ENCODE assay signal across 23 cellular contexts in genomic region chr15:68990755-68991500, GRCh38. TPM values are rescaled to one million over a fixed set of nuclear protein-coding genes. Genes with fewer than 3 reads are reported as not detected.
DNase-seq lines count a peak whose midpoint lies in the region; ATAC-seq and TF ChIP-seq lines count a peak whose summit lies in the region.
"Had no signal": no experiment of that assay in that cellular context is flagged by ENCODE, and none has a peak within 500 bp of the region (broad histone marks: within the 10 kb centered on the region; RNA-seq: fewer than 3 reads in every experiment).

No MANE protein-coding gene starts in this region.

- no peak overlapping the region for H2BK120ac ChIP-seq in trophoblast cell (ENCODE audit: insufficient read depth, low read length, poor library complexity)

- H2BK5ac ChIP-seq in trophoblast cell (ENCODE audit: low read depth, low read length, poor library complexity), result no peak overlapping the region

- H3K27ac Mint-ChIP-seq in WTC11, result no peak overlapping the region
- H3K27ac Mint-ChIP-seq: activated T-cell treated with anti-CD3 and anti-CD28 coated beads, Interleukin-2, amount 50 U/mL, for 24 hours had no signal

- DNase-seq in Ammon's horn (ENCODE audit: low spot score), result peak; percentile 48
- peak; percentile 77 for DNase-seq in NCI-H1694 treated with DMSO at 0.1 percent for 48 hours (lab: John Stamatoyannopoulos, UW)
- DNase-seq in WTC11 (ENCODE audit: low spot score), result no peak
- no peak for DNase-seq in trophoblast cell
- no peak for DNase-seq in DMS79 treated with DMSO at 0.1 percent for 48 hours (lab: John Stamatoyannopoulos, UW)
- DNase-seq: activated CD4-positive, alpha-beta T cell treated with anti-CD3 and anti-CD28 coated beads for 4 hours; activated CD8-positive, alpha-beta memory T cell treated with anti-CD3 and anti-CD28 coated beads for 24 hours; activated naive CD4-positive, alpha-beta T cell treated with Interleukin-2 at 50 U/mL for 16 hours; activated T-cell treated with anti-CD3 and anti-CD28 coated beads, Interleukin-2, amount 50 U/mL, for 24 hours; amniotic stem cell; CD4-positive, alpha-beta memory T cell; cortex of kidney; lower lobe of right lung; NCI-H2081 treated with DMSO at 0.1 percent for 48 hours; Peyer's patch; SJCRH30 had no signal

- no peak overlapping the region for H4K8ac ChIP-seq in trophoblast cell (ENCODE audit: low read depth, low read length)

- no peak overlapping the region for H3K4me3 Mint-ChIP-seq in WTC11
- H3K4me3 Mint-ChIP-seq: activated T-cell treated with anti-CD3 and anti-CD28 coated beads, Interleukin-2, amount 50 U/mL, for 24 hours; CD4-positive, alpha-beta memory T cell had no signal

- CTCF ChIA-PET in WTC11 (lab: Charles Lee), result interaction anchor here (1.0 to 2.1 kb wide), 4 partner anchors 41 to 317 kb away, joined by 3 to 14 read pairs (median 4); no protein-coding TSS in a partner anchor

- H3K79me1 ChIP-seq in trophoblast cell (ENCODE audit: low read length), result no peaks in the 10 kb centered on the region

- H3K27me3 ChIP-seq in iPS-20b (ENCODE audit: insufficient read depth, low read length) (no peaks in the 10 kb centered on the region), trophoblast cell (ENCODE audit: insufficient read depth, low read length) (no peaks in the 10 kb centered on the region)
- H3K27me3 ChIP-seq: Peyer's patch had no signal

- H2AK5ac ChIP-seq in trophoblast cell (ENCODE audit: low read length), result no peak overlapping the region

- H2BK12ac ChIP-seq in trophoblast cell (ENCODE audit: low read length), result no peak overlapping the region

- no peak overlapping the region for H3K14ac ChIP-seq in trophoblast cell (ENCODE audit: low read length)

- no peak overlapping the region for H3K27ac ChIP-seq in iPS-20b (ENCODE audit: low read length)
- no peak overlapping the region for H3K27ac ChIP-seq in trophoblast cell (ENCODE audit: low read depth, low read length)
- H3K27ac ChIP-seq: lower lobe of right lung, Peyer's patch, prostate gland, SJCRH30 had no signal

- H3K36me3 ChIP-seq in iPS-20b (ENCODE audit: insufficient read depth, low read depth, low read length), result no peaks in the 10 kb centered on the region
- no peaks in the 10 kb centered on the region for H3K36me3 ChIP-seq in trophoblast cell (ENCODE audit: control insufficient read depth in 1 of 2, insufficient read depth in 2 of 2, low read length in 2 of 2)
- H3K36me3 ChIP-seq: lower lobe of right lung, Peyer's patch, prostate gland, SJCRH30 had no signal

- H3K4me1 ChIP-seq in iPS-20b (ENCODE audit: insufficient read depth, low read length) (peaks cover 12% of the 10 kb centered on the region; the same call in 1 of the 2 replicates), trophoblast cell (ENCODE audit: control insufficient read depth in 1 of 2, insufficient read depth in 2 of 2, low read length in 2 of 2) (no peaks in the 10 kb centered on the region)
- H3K4me1 ChIP-seq: lower lobe of right lung, Peyer's patch, prostate gland, SJCRH30 had no signal

- H3K79me2 ChIP-seq in trophoblast cell (ENCODE audit: control insufficient read depth, insufficient read depth, low read length, poor library complexity), result no peaks in the 10 kb centered on the region

- no peak overlapping the region for H3K4me2 ChIP-seq in trophoblast cell (ENCODE audit: low read length)

- no peak overlapping the region for H3K18ac ChIP-seq in trophoblast cell (ENCODE audit: low read length)

- peak overlapping the region; percentile 15; the same call in 1 of the 2 replicates for H3K4me3 ChIP-seq in iPS-20b (ENCODE audit: low read length)
- H3K4me3 ChIP-seq in trophoblast cell (ENCODE audit: low read depth, low read length), result no peak overlapping the region
- H3K4me3 ChIP-seq: lower lobe of right lung, Peyer's patch, prostate gland, SJCRH30 had no signal

- no peak overlapping the region for H4K91ac ChIP-seq in trophoblast cell (ENCODE audit: low read depth, low read length)

- ATAC-seq in WTC11 (peak; percentile 31; the same call in 1 of the 2 replicates), GM21576 (IDR thresholded peaks at IDR 0.05; ENCODE audit: unreplicated experiment) (no peak), GM21381 (IDR thresholded peaks at IDR 0.05; ENCODE audit: unreplicated experiment) (no peak)
- ATAC-seq: HCT116, lower lobe of right lung had no signal

- H2AFZ ChIP-seq in trophoblast cell (ENCODE audit: insufficient read depth, low read length, poor library complexity), result no peak overlapping the region

- H3K23ac ChIP-seq in trophoblast cell (ENCODE audit: low read length), result no peak overlapping the region

- peaks cover 32% of the 10 kb centered on the region for H3K27me3 Mint-ChIP-seq in WTC11 (ENCODE audit: low read depth)

- WGBS in trophoblast cell (ENCODE audit: extremely low coverage, insufficient coverage, insufficient read length), result no CpG with 5 or more reads among the region's 10 CpGs

- H3K4ac ChIP-seq in trophoblast cell (ENCODE audit: low read depth, low read length), result no peak overlapping the region

- peaks cover 26% of the 10 kb centered on the region for H3K4me1 Mint-ChIP-seq in WTC11
- H3K4me1 Mint-ChIP-seq: CD4-positive, alpha-beta memory T cell had no signal

- H3K9ac ChIP-seq in iPS-20b (ENCODE audit: low read depth, low read length) (no peak overlapping the region), trophoblast cell (ENCODE audit: low read length) (no peak overlapping the region)

- peaks cover 26% of the 10 kb centered on the region for H3K9me3 Mint-ChIP-seq in WTC11
- H3K9me3 Mint-ChIP-seq: activated T-cell treated with anti-CD3 and anti-CD28 coated beads, Interleukin-2, amount 50 U/mL, for 24 hours; CD4-positive, alpha-beta memory T cell had no signal

- H3K36me3 Mint-ChIP-seq in WTC11, result peaks cover 21% of the 10 kb centered on the region
- H3K36me3 Mint-ChIP-seq: CD4-positive, alpha-beta memory T cell had no signal

- no peak overlapping the region for H4K12ac ChIP-seq in trophoblast cell (ENCODE audit: low read depth, low read length)

- no peak for TF ChIP-seq CTCF in WTC11 (IDR thresholded peaks at IDR 0.05)

- H3K9me3 ChIP-seq in iPS-20b (ENCODE audit: insufficient read depth, low read depth, low read length), result no peaks in the 10 kb centered on the region
- H3K9me3 ChIP-seq in trophoblast cell (ENCODE audit: insufficient read depth, low read depth, low read length), result peaks cover 4% of the 10 kb centered on the region
- H3K9me3 ChIP-seq: lower lobe of right lung, Peyer's patch, prostate gland, SJCRH30 had no signal

- POLR2A ChIA-PET in WTC11 (lab: Charles Lee), result no interaction called here

TF ChIP-seq in WTC11, 78 proteins besides CTCF, POLR2A, EP300 and RAD21 (continues in another document):
- TF ChIP-seq FOXJ3 (CRISPR knock-in tag; IDR thresholded peaks at IDR 0.05; ENCODE audit: borderline replicate concordance) (no peak), TP53 (CRISPR knock-in tag; IDR thresholded peaks at IDR 0.05) (no peak), CBFB (CRISPR knock-in tag; IDR thresholded peaks at IDR 0.05; ENCODE audit: low read depth) (no peak), TEAD4 (CRISPR knock-in tag; IDR thresholded peaks at IDR 0.05) (no peak), TCF7 (CRISPR knock-in tag; IDR thresholded peaks at IDR 0.05; ENCODE audit: low read depth) (no peak), ZBTB21 (CRISPR knock-in tag; IDR thresholded peaks at IDR 0.05; ENCODE audit: borderline replicate concordance) (no peak), HMGXB4 (CRISPR knock-in tag; IDR thresholded peaks at IDR 0.05) (no peak), ZNF219 (CRISPR knock-in tag; IDR thresholded peaks at IDR 0.05; ENCODE audit: borderline replicate concordance) (no peak), AR (CRISPR knock-in tag; IDR thresholded peaks at IDR 0.05) (no peak), GTF2I (CRISPR knock-in tag; conservative IDR thresholded peaks at IDR 0.05) (no peak), NFYB (CRISPR knock-in tag; conservative IDR thresholded peaks at IDR 0.05; ENCODE audit: low read depth) (no peak), NFE2L1 (CRISPR knock-in tag; IDR thresholded peaks at IDR 0.05) (no peak), ZNF121 (CRISPR knock-in tag; IDR thresholded peaks at IDR 0.05) (no peak), NR2C2 (CRISPR knock-in tag; IDR thresholded peaks at IDR 0.05) (no peak)

RNA-seq across cellular contexts. Expression of gene NOX5, which starts 23.6 kb away (rescaled TPM):
- total RNA-seq in WTC11 (2021), result not detected in 3 replicates
- polyA plus RNA-seq in trophoblast cell (2013), result 0.03 and 0.08 TPM in 2 replicates
- total RNA-seq: A172, bronchial epithelial cell, lower lobe of right lung, SJCRH30 had no signal
- polyA plus RNA-seq: CD4-positive, alpha-beta memory T cell had no signal

Comparison
In these comparisons a context has a peak if more than half of its experiments do, and no peak if none do; other contexts are left out.
1. DNase-seq: peak in Ammon's horn (single experiment) and NCI-H1694 treated with DMSO at 0.1 percent for 48 hours (single experiment); none in WTC11 (single experiment), trophoblast cell (0 of 2) and DMS79 treated with DMSO at 0.1 percent for 48 hours (single experiment).